ENCODE assay signal across 30 cellular contexts in the genomic region with DNA sequence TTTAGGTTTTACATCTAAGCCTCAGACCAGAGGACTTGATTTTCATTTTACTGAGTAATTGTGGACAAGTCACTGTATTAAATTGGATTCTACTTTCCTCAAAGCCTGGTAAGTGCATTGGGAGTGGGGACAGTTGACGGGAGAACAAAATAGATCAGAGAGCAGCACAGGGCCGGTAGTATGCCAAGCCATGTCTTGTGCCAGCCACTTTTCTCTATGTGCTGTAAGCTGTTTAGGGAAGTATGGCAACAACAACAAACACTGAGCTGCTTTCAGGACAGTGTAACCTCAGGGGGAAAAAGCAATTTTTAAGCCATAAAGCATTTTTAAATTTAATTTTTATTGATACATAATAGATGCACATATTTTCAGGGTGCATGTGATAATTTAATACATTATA.
"Had no signal": no experiment of that assay in that cellular context is flagged by ENCODE, and none has a peak within 500 bp of the region (broad histone marks: within the 10 kb centered on the region; RNA-seq: fewer than 3 reads in every experiment).

No MANE protein-coding gene starts in this region.

- H3K27me3 ChIP-seq: brain microvascular endothelial cell, cardiac muscle cell had no signal

- H3K4me1 Mint-ChIP-seq: activated CD4-positive, alpha-beta memory T cell treated with anti-CD3 and anti-CD28 coated beads, Interleukin-2, amount 10 ng/mL, durations not matched to agents 7 days and 5 days; activated naive CD8-positive, alpha-beta T cell treated with anti-CD3 and anti-CD28 coated beads for 36 hours; activated T-helper 17 cell treated with anti-CD3 and anti-CD28 coated beads, Interleukin-2, amount 50 U/mL, for 72 hours had no signal

- H3K27me3 Mint-ChIP-seq: activated CD4-positive, alpha-beta memory T cell treated with anti-CD3 and anti-CD28 coated beads, Interleukin-2, amount 10 ng/mL, durations not matched to agents 7 days and 5 days; activated naive CD8-positive, alpha-beta T cell treated with anti-CD3 and anti-CD28 coated beads for 36 hours; activated T-helper 17 cell treated with anti-CD3 and anti-CD28 coated beads, Interleukin-2, amount 50 U/mL, for 72 hours had no signal

- H3K27ac ChIP-seq: brain microvascular endothelial cell, cardiac muscle cell, KMS-11, WERI-Rb-1 had no signal

- H3K4me3 ChIP-seq: cardiac muscle cell had no signal

- ATAC-seq: activated T-cell treated with anti-CD3 and anti-CD28 coated beads, Interleukin-2, amount 50 U/mL, for 72 hours; activated T-helper 17 cell treated with anti-CD3 and anti-CD28 coated beads, Interleukin-2, amount 50 U/mL, for 72 hours; Panc1 had no signal

- H3K9me3 Mint-ChIP-seq: activated CD4-positive, alpha-beta memory T cell treated with anti-CD3 and anti-CD28 coated beads, Interleukin-2, amount 10 ng/mL, durations not matched to agents 7 days and 5 days; activated naive CD8-positive, alpha-beta T cell treated with anti-CD3 and anti-CD28 coated beads for 36 hours; activated T-cell treated with anti-CD3 and anti-CD28 coated beads, Interleukin-2, amount 50 U/mL, for 72 hours; activated T-helper 17 cell treated with anti-CD3 and anti-CD28 coated beads, Interleukin-2, amount 50 U/mL, for 72 hours had no signal

- H3K4me2 ChIP-seq: KMS-11 had no signal

- H3K4me3 Mint-ChIP-seq: activated CD4-positive, alpha-beta memory T cell treated with anti-CD3 and anti-CD28 coated beads, Interleukin-2, amount 10 ng/mL, durations not matched to agents 7 days and 5 days; activated naive CD8-positive, alpha-beta T cell treated with anti-CD3 and anti-CD28 coated beads for 36 hours; activated T-cell treated with anti-CD3 and anti-CD28 coated beads, Interleukin-2, amount 50 U/mL, for 72 hours; activated T-helper 17 cell treated with anti-CD3 and anti-CD28 coated beads, Interleukin-2, amount 50 U/mL, for 72 hours had no signal

- H3K36me3 ChIP-seq: brain microvascular endothelial cell, cardiac muscle cell, WERI-Rb-1 had no signal

- DNase-seq: activated CD4-positive, alpha-beta memory T cell treated with anti-CD3 and anti-CD28 coated beads, Interleukin-2, amount 10 ng/mL, durations not matched to agents 7 days and 5 days; activated CD4-positive, alpha-beta T cell treated with anti-CD3 and anti-CD28 coated beads for 1 hour; activated CD4-positive, alpha-beta T cell treated with anti-CD3 and anti-CD28 coated beads for 48 hours; activated CD4-positive, CD25-positive, alpha-beta regulatory T cell; activated effector memory CD4-positive, alpha-beta T cell treated with anti-CD3 and anti-CD28 coated beads, Interleukin-2, amount 50 U/mL, for 16 hours; activated naive CD4-positive, alpha-beta T cell; activated naive CD4-positive, alpha-beta T cell treated with anti-CD3 and anti-CD28 coated beads, Interleukin-2, amount 50 U/mL, for 16 hours; activated naive CD8-positive, alpha-beta T cell treated with anti-CD3 and anti-CD28 coated beads for 36 hours; activated T-cell treated with anti-CD3 and anti-CD28 coated beads, Interleukin-2, amount 50 U/mL, for 1 hour; activated T-cell treated with anti-CD3 and anti-CD28 coated beads, Interleukin-2, amount 50 U/mL, for 72 hours; amniotic stem cell; aorta; brain microvascular endothelial cell; MM.1S; MV-4-11; NCI-H1092; NCI-H1436 treated with DMSO at 0.1 percent for 48 hours; NCI-H1694 treated with DMSO at 0.1 percent for 48 hours; NCI-H345; NCI-H524 treated with DMSO at 0.1 percent for 48 hours; SIG-M5; SW 1271; T-helper 1 cell; T-helper 2 cell; T-helper 9 cell; WERI-Rb-1 had no signal

- H3K36me3 Mint-ChIP-seq: activated naive CD8-positive, alpha-beta T cell treated with anti-CD3 and anti-CD28 coated beads for 36 hours had no signal

- H3K27ac Mint-ChIP-seq: activated CD4-positive, alpha-beta memory T cell treated with anti-CD3 and anti-CD28 coated beads, Interleukin-2, amount 10 ng/mL, durations not matched to agents 7 days and 5 days; activated naive CD8-positive, alpha-beta T cell treated with anti-CD3 and anti-CD28 coated beads for 36 hours; activated T-cell treated with anti-CD3 and anti-CD28 coated beads, Interleukin-2, amount 50 U/mL, for 72 hours; activated T-helper 17 cell treated with anti-CD3 and anti-CD28 coated beads, Interleukin-2, amount 50 U/mL, for 72 hours had no signal

- H3K9ac ChIP-seq: KMS-11 had no signal
